9 cellular contexts compared by ENCODE assay signal in genomic region chr10:26557641-26558014, GRCh38.
A peak's percentile ranks its signal among the peaks of the same experiment; 100 is the strongest.
DNase-seq lines count a peak whose midpoint lies in the region; ATAC-seq and TF ChIP-seq lines count a peak whose summit lies in the region.
"Had no signal": no experiment of that assay in that cellular context is flagged by ENCODE, and none has a peak within 500 bp of the region (broad histone marks: within the 10 kb centered on the region; RNA-seq: fewer than 3 reads in every experiment).

No MANE protein-coding gene starts in this region.

- intact Hi-C loops in colonic mucosa (cut with DNase I) = loop anchor here (5.0 to 10.0 kb wide), 2 partner anchors 225 to 683 kb away; no protein-coding TSS in a partner anchor

- DNase-seq in A172 (ENCODE audit: low spot score) (peak; percentile 52), EL (peak; percentile 78), WERI-Rb-1 (no peak), medulla oblongata (ENCODE audit: extremely low spot score) (peak; percentile 20), putamen (ENCODE audit: low spot score) (no peak), colonic mucosa (no peak)
- no peak for DNase-seq in activated CD4-positive, alpha-beta T cell treated with anti-CD3 and anti-CD28 coated beads for 1 hour
- DNase-seq: Right ventricle myocardium superior had no signal

- H3K4me1 ChIP-seq in colonic mucosa = no peaks in the 10 kb centered on the region

- no peaks in the 10 kb centered on the region for H3K9me3 ChIP-seq in WERI-Rb-1 (ENCODE audit: severe bottlenecking)
- H3K9me3 ChIP-seq in colonic mucosa = no peaks in the 10 kb centered on the region

- TF ChIP-seq CTCF in WERI-Rb-1 (IDR thresholded peaks at IDR 0.05; ENCODE audit: low read depth, low read length) (no peak), colonic mucosa (IDR thresholded peaks at IDR 0.05) (no peak)

- H3K4me3 ChIP-seq in WERI-Rb-1 (ENCODE audit: low read depth, low read length) (peak overlapping the region; percentile 16; the same call in 1 of the 2 replicates), colonic mucosa (no peak overlapping the region)

- ATAC-seq in HG03342 (IDR thresholded peaks at IDR 0.05; ENCODE audit: unreplicated experiment) = no peak

- H3K9ac ChIP-seq in colonic mucosa (ENCODE audit: low read depth in 2 of 2, low read length in 2 of 2) = no peak overlapping the region

- H3K27me3 ChIP-seq in WERI-Rb-1 (ENCODE audit: insufficient read depth, low read depth, severe bottlenecking) (no peaks in the 10 kb centered on the region), colonic mucosa (no peaks in the 10 kb centered on the region)

- H3K36me3 ChIP-seq in WERI-Rb-1 = no peaks in the 10 kb centered on the region
- no peaks in the 10 kb centered on the region for H3K36me3 ChIP-seq in colonic mucosa

- H3K27ac ChIP-seq in WERI-Rb-1 (no peak overlapping the region), colonic mucosa (no peak overlapping the region)

Comparison
In these comparisons a context has a peak if more than half of its experiments do, and no peak if none do; other contexts are left out.
1. DNase-seq: peak in A172 (single experiment), EL (single experiment) and medulla oblongata (single experiment); none in WERI-Rb-1 (single experiment), activated CD4-positive, alpha-beta T cell treated with anti-CD3 and anti-CD28 coated beads for 1 hour (single experiment), putamen (single experiment) and colonic mucosa (single experiment).